1 cellular context compared by ENCODE assay signal in the genomic region with DNA sequence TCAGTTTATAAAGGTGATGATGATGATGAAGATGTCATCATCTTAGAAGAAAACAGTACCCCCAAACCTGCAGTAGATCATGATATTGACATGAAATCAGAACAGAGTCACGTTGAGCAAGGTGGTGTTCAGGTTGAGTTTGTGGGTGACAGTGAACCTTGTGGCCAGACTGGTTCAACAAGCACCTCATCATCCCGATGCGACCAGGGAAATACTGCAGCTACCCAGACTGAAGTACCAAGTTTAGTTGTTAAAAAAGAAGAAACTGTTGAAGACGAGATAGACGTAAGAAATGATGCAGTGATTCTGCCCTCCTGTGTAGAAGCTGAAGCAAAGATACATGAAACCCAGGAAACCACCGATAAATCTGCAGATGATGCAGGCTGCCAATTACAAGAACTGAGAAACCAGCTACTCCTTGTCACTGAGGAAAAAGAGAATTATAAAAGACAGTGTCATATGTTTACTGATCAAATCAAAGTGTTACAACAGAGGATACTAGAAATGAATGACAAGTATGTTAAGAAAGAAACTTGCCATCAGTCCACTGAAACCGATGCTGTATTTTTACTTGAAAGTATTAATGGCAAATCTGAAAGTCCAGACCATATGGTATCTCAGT.
TF ChIP-seq lines count a peak whose summit lies in the region.

No MANE protein-coding gene starts in this region.

TF ChIP-seq in K562, 482 proteins besides CTCF, POLR2A, EP300 and RAD21:
- TF ChIP-seq HIVEP1 (CRISPR knock-in tag; IDR thresholded peaks at IDR 0.05) (no peak), EGR1 (conservative IDR thresholded peaks at IDR 0.05) (no peak), MTA3 (IDR thresholded peaks at IDR 0.05; ENCODE audit: borderline replicate concordance) (no peak), SAFB (IDR thresholded peaks at IDR 0.05; ENCODE audit: borderline replicate concordance, low read depth, low read length) (no peak), ZC3H11A (IDR thresholded peaks at IDR 0.05; ENCODE audit: low read depth, low read length) (no peak), ZNF175 (CRISPR knock-in tag; IDR thresholded peaks at IDR 0.05; ENCODE audit: low read depth) (no peak), ZBTB26 (CRISPR knock-in tag; IDR thresholded peaks at IDR 0.05) (no peak), GATA2 (CRISPR knock-in tag; IDR thresholded peaks at IDR 0.05) (no peak), SMARCA4 (IDR thresholded peaks at IDR 0.05) (no peak), ZNF282 (CRISPR knock-in tag; IDR thresholded peaks at IDR 0.05) (no peak)
- TF ChIP-seq, protein P1, sequence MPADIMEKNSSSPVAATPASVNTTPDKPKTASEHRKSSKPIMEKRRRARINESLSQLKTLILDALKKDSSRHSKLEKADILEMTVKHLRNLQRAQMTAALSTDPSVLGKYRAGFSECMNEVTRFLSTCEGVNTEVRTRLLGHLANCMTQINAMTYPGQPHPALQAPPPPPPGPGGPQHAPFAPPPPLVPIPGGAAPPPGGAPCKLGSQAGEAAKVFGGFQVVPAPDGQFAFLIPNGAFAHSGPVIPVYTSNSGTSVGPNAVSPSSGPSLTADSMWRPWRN (IDR thresholded peaks at IDR 0.05; ENCODE audit: low read depth) = no peak
- TF ChIP-seq, protein P2, sequence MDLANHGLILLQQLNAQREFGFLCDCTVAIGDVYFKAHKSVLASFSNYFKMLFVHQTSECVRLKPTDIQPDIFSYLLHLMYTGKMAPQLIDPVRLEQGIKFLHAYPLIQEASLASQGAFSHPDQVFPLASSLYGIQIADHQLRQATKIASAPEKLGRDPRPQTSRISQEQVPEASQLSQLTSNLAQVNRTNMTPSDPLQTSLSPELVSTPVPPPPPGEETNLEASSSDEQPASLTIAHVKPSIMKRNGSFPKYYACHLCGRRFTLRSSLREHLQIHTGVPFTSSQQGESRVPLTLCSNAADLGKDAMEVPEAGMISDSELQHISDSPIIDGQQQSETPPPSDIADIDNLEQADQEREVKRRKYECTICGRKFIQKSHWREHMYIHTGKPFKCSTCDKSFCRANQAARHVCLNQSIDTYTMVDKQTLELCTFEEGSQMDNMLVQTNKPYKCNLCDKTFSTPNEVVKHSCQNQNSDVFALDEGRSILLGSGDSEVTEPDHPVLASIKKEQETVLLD (IDR thresholded peaks at IDR 0.05) = no peak
